ENCODE assay signal across 7 cellular contexts in genomic region chr12:68612245-68612644, GRCh38. TPM values are rescaled to one million over a fixed set of nuclear protein-coding genes. Genes with fewer than 3 reads are reported as not detected.
DNase-seq lines count a peak whose midpoint lies in the region; ATAC-seq and TF ChIP-seq lines count a peak whose summit lies in the region.

No MANE protein-coding gene starts in this region.

- intact Hi-C loops in activated CD8-positive, alpha-beta T cell treated with anti-CD3 and anti-CD28 coated beads for 36 hours (cut with micrococcal nuclease), result loop anchor here (5.0 to 10.0 kb wide), 4 partner anchors 35 to 247 kb away; partner anchors contain the start of gene NUP107

- no peaks in the 10 kb centered on the region for H3K27me3 ChIP-seq in stomach smooth muscle (ENCODE audit: control insufficient read depth in 1 of 2, insufficient read depth in 2 of 2, low read length in 2 of 2)

- H3K4me1 Mint-ChIP-seq in activated CD8-positive, alpha-beta T cell treated with anti-CD3 and anti-CD28 coated beads for 36 hours (ENCODE audit: low read depth), result peaks cover 40% of the 10 kb centered on the region

- H3K36me3 ChIP-seq in stomach smooth muscle (ENCODE audit: control insufficient read depth in 2 of 2, insufficient read depth in 2 of 2, low read length in 2 of 2), result no peaks in the 10 kb centered on the region

- peaks cover 14% of the 10 kb centered on the region for H3K4me1 ChIP-seq in stomach smooth muscle (ENCODE audit: control insufficient read depth, insufficient read depth, low read length)

- H3K27ac ChIP-seq in stomach smooth muscle (ENCODE audit: low read length), result peak overlapping the region; percentile 93

- H3K27me3 Mint-ChIP-seq in activated CD8-positive, alpha-beta T cell treated with anti-CD3 and anti-CD28 coated beads for 36 hours, result no peaks in the 10 kb centered on the region

- peaks cover 43% of the 10 kb centered on the region for H3K36me3 Mint-ChIP-seq in activated CD8-positive, alpha-beta T cell treated with anti-CD3 and anti-CD28 coated beads for 36 hours (ENCODE audit: low read depth)

- ATAC-seq in activated CD8-positive, alpha-beta T cell treated with anti-CD3 and anti-CD28 coated beads for 36 hours, result peak; percentile 5
- no peak for ATAC-seq in GM19023 (IDR thresholded peaks at IDR 0.05; ENCODE audit: unreplicated experiment)

- DNase-seq in HT1080 (ENCODE audit: low read depth) (peak; percentile 34), T-helper 9 cell (no peak), NOMO-1 treated with dmso at 0.1 percent for 144 hours (lab: John Stamatoyannopoulos, UW; ENCODE audit: unreplicated experiment) (no peak)
- no peak for DNase-seq in activated CD8-positive, alpha-beta T cell treated with anti-CD3 and anti-CD28 coated beads for 36 hours

- peak overlapping the region; percentile 97 for H3K27ac Mint-ChIP-seq in activated CD8-positive, alpha-beta T cell treated with anti-CD3 and anti-CD28 coated beads for 36 hours

- peak overlapping the region; percentile 87 to 91 for H3K9ac ChIP-seq in stomach smooth muscle (ENCODE audit: low read length in 2 of 2)

- H3K4me3 ChIP-seq in iPS-18c (ENCODE audit: insufficient read depth, low read depth, low read length), result peak overlapping the region; percentile 63
- peak overlapping the region; percentile 54 to 90 for H3K4me3 ChIP-seq in stomach smooth muscle (ENCODE audit: low read length in 2 of 2)

- H3K9me3 Mint-ChIP-seq in activated CD8-positive, alpha-beta T cell treated with anti-CD3 and anti-CD28 coated beads for 36 hours, result no peaks in the 10 kb centered on the region

- no peak for TF ChIP-seq CTCF in activated CD8-positive, alpha-beta T cell treated with anti-CD3 and anti-CD28 coated beads for 36 hours (IDR thresholded peaks at IDR 0.05)

- H3K9me3 ChIP-seq in iPS-18c (ENCODE audit: control insufficient read depth, insufficient read depth, low read length) (no peaks in the 10 kb centered on the region), stomach smooth muscle (ENCODE audit: control insufficient read depth in 2 of 2, low read length in 2 of 2) (no peaks in the 10 kb centered on the region)

- POLR2A ChIA-PET in activated CD8-positive, alpha-beta T cell treated with anti-CD3 and anti-CD28 coated beads for 36 hours (lab: Charles Lee), result interaction anchor here (0.6 to 5.8 kb wide), 23 partner anchors 8 to 455 kb away, joined by 3 to 33 read pairs (median 3); no protein-coding TSS in a partner anchor

- CTCF ChIA-PET in activated CD8-positive, alpha-beta T cell treated with anti-CD3 and anti-CD28 coated beads for 36 hours (lab: Charles Lee), result interaction anchor here (1.0 to 1.4 kb wide), 4 partner anchors 10 to 257 kb away, joined by 3 read pairs; no protein-coding TSS in a partner anchor

- peak overlapping the region; percentile 98 for H3K4me3 Mint-ChIP-seq in activated CD8-positive, alpha-beta T cell treated with anti-CD3 and anti-CD28 coated beads for 36 hours

RNA-seq across cellular contexts. Expression of gene RAP1B, which starts 1.5 kb away (rescaled TPM):
- total RNA-seq in HT1080 (2014; rRNA removed; shearing (Covaris generic)), result 183 and 229 TPM in 2 replicates
- 320 and 386 TPM in 2 replicates for polyA plus RNA-seq in HT1080 (2015; cell fraction: cytosol; rRNA removed)
- 157 and 158 TPM in 2 replicates for polyA plus RNA-seq in HT1080 (2015; cell fraction: nucleus; rRNA removed)
- 100 to 1,000 TPM; 187 to 192 TPM for total RNA-seq in activated CD8-positive, alpha-beta T cell treated with anti-CD3 and anti-CD28 coated beads for 36 hours
